In genomic region chr3:159852821-159853505, GRCh38 we compare ENCODE assay signal across 2 cellular contexts.
TF ChIP-seq lines count a peak whose summit lies in the region.

No MANE protein-coding gene starts in this region.

TF ChIP-seq in A549, 52 proteins besides CTCF, POLR2A, EP300 and RAD21 (continued from another document):
- TF ChIP-seq HES2 (IDR thresholded peaks at IDR 0.05) (no peak), HMGXB4 (CRISPR knock-in tag; IDR thresholded peaks at IDR 0.05; ENCODE audit: borderline replicate concordance) (no peak), RCOR1 (IDR thresholded peaks at IDR 0.05; ENCODE audit: low read depth, low read length) (no peak)

TF ChIP-seq in HEK293T, 16 proteins besides CTCF, POLR2A, EP300 and RAD21 (continued from another document):
- TF ChIP-seq L3MBTL2 (conservative IDR thresholded peaks at IDR 0.05) (no peak), LEF1 (IDR thresholded peaks at IDR 0.05; ENCODE audit: borderline replicate concordance) (no peak), ZNF384 (IDR thresholded peaks at IDR 0.05) (no peak), FOXK2 (IDR thresholded peaks at IDR 0.05) (no peak), SUZ12 (IDR thresholded peaks at IDR 0.05) (no peak), ARNT (IDR thresholded peaks at IDR 0.05) (no peak), SP1 (IDR thresholded peaks at IDR 0.05) (no peak), BHLHE40 (IDR thresholded peaks at IDR 0.05; ENCODE audit: borderline replicate concordance) (no peak), CTBP1 (IDR thresholded peaks at IDR 0.05; ENCODE audit: borderline replicate concordance) (no peak), NFRKB (IDR thresholded peaks at IDR 0.05) (no peak), HDGF (IDR thresholded peaks at IDR 0.05; ENCODE audit: borderline replicate concordance) (no peak)
